Comparison of ENCODE assay signal across 19 cellular contexts in the genomic region with DNA sequence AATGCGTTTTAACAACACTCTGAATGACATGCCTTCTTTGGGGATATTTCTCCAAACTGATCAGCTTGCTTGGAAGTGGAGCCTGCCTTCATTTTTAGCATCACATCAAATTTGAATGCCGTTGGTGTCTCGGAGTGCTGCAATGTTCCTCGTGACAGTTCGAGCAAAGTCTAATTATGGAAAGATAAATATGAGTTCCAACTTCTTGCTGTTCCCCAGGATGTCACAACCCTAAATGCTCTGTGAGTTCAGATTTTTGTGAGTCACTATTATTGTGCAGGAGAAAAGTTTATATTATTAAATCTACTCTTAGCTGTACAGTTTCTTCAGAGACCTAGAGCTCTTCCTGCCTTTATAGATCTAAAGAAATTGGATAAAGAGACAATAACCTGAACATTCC.
A peak's percentile ranks its signal among the peaks of the same experiment; 100 is the strongest.
DNase-seq lines count a peak whose midpoint lies in the region; ATAC-seq and TF ChIP-seq lines count a peak whose summit lies in the region.
"Had no signal": no experiment of that assay in that cellular context is flagged by ENCODE, and none has a peak within 500 bp of the region (broad histone marks: within the 10 kb centered on the region; RNA-seq: fewer than 3 reads in every experiment).

No MANE protein-coding gene starts in this region.

- H3K4me1 ChIP-seq in left ventricle myocardium inferior, result peaks cover 10% of the 10 kb centered on the region
- peaks cover 0 to 20% (median 0%) of the 10 kb centered on the region in 4 donors for H3K4me1 ChIP-seq in tibial artery
- H3K4me1 ChIP-seq in aorta (ENCODE audit: control insufficient read depth in 1 of 2, insufficient read depth in 2 of 2, low read length in 2 of 2), result no peaks in the 10 kb centered on the region

- H3K4me3 ChIP-seq in left ventricle myocardium inferior (no peak overlapping the region), fibroblast of villous mesenchyme (ENCODE audit: low read depth, low read length) (no peak overlapping the region), tibial artery (peak overlapping the region in 1 of 2 donors; percentile 2), aorta (ENCODE audit: low read length in 2 of 2) (peak overlapping the region in 1 of 2 donors; percentile 16)

- ATAC-seq in Right ventricle myocardium inferior (peak; percentile 34), HG02870 (IDR thresholded peaks at IDR 0.05; ENCODE audit: unreplicated experiment) (no peak), aorta (ENCODE audit: low FRiP score) (no peak), HG03432 (IDR thresholded peaks at IDR 0.05; ENCODE audit: unreplicated experiment) (no peak)
- ATAC-seq: Panc1 had no signal

- H3K27ac ChIP-seq in left ventricle myocardium inferior (replicated peaks), result no peak overlapping the region
- peak overlapping the region; percentile 49 to 57 for H3K27ac ChIP-seq in tibial artery
- H3K27ac ChIP-seq in aorta (ENCODE audit: low read depth in 1 of 2, low read length in 2 of 2), result peak overlapping the region in 1 of 2 donors; percentile 83
- H3K27ac ChIP-seq: 22Rv1, KMS-11 had no signal

- TF ChIP-seq CTCF in left ventricle myocardium inferior (IDR thresholded peaks at IDR 0.05; ENCODE audit: borderline replicate concordance), result no peak
- TF ChIP-seq CTCF in fibroblast of villous mesenchyme (IDR thresholded peaks at IDR 0.05; ENCODE audit: insufficient read depth, low read depth, low read length), result no peak
- no peak for TF ChIP-seq CTCF in tibial artery (IDR thresholded peaks at IDR 0.05)

- H3K36me3 ChIP-seq in left ventricle myocardium inferior (no peaks in the 10 kb centered on the region), tibial artery (no peaks in the 10 kb centered on the region), aorta (ENCODE audit: control insufficient read depth in 1 of 2, insufficient read depth in 2 of 2, low read length in 1 of 2) (no peaks in the 10 kb centered on the region)

- DNase-seq in Right ventricle myocardium inferior (ENCODE audit: missing footprints) (no peak), left ventricle myocardium inferior (no peak), NOMO-1 treated with dmso at 0.1 percent for 144 hours (lab: John Stamatoyannopoulos, UW; ENCODE audit: unreplicated experiment) (peak; percentile 43), fibroblast of villous mesenchyme (ENCODE audit: low read depth) (peak; percentile 66), tibial artery (no peak), aorta (no peak)
- DNase-seq: AML-193, Caco-2, GF-D8, NCI-H1417, NCI-H187 treated with DMSO at 0.1 percent for 48 hours, NCI-H2227 treated with DMSO at 0.1 percent for 48 hours, NCI-H524, NCI-H82 had no signal

- H3K9me3 ChIP-seq in left ventricle myocardium inferior (replicated peaks), result peaks cover 7% of the 10 kb centered on the region
- no peaks in the 10 kb centered on the region for H3K9me3 ChIP-seq in tibial artery
- no peaks in the 10 kb centered on the region for H3K9me3 ChIP-seq in aorta (ENCODE audit: control insufficient read depth, low read length)
- H3K9me3 ChIP-seq: Caco-2 had no signal

- H3K27me3 ChIP-seq in left ventricle myocardium inferior (ENCODE audit: low read depth) (no peaks in the 10 kb centered on the region), tibial artery (no peaks in the 10 kb centered on the region), aorta (ENCODE audit: control insufficient read depth in 1 of 2, insufficient read depth in 2 of 2, low read length in 1 of 2) (no peaks in the 10 kb centered on the region)

- intact Hi-C loops in Right ventricle myocardium inferior (cut with DNase I), result no loop called here
- intact Hi-C loops in left ventricle myocardium inferior (cut with micrococcal nuclease), result no loop called here
- intact Hi-C loops in tibial artery (cut with DNase I; ENCODE audit: low total_unique reads), result no loop called here
- intact Hi-C loops in aorta (cut with DNase I), result no loop called here

- 7 to 12% methylated on average over 5 of the region's 5 CpGs for WGBS in aorta, 2 donors

Comparison
In these comparisons a context has a peak if more than half of its experiments do, and no peak if none do; other contexts are left out.
1. DNase-seq: peak in NOMO-1 treated with dmso at 0.1 percent for 144 hours (single experiment) and fibroblast of villous mesenchyme (single experiment); none in Right ventricle myocardium inferior (single experiment), left ventricle myocardium inferior (single experiment), tibial artery (0 of 2) and aorta (0 of 2).